Comparison of ENCODE assay signal across 8 cellular contexts in genomic region chr18:12911025-12911927, GRCh38. TPM values are rescaled to one million over a fixed set of nuclear protein-coding genes. Genes with fewer than 3 reads are reported as not detected.
DNase-seq lines count a peak whose midpoint lies in the region; ATAC-seq, FAIRE-seq and TF ChIP-seq lines count a peak whose summit lies in the region.

No MANE protein-coding gene starts in this region.

- H3K27me3 ChIP-seq in bronchial epithelial cell (ENCODE audit: control insufficient read depth, insufficient read depth, low read length): no peaks in the 10 kb centered on the region

- no peak for FAIRE-seq in bronchial epithelial cell (lab: Jason Lieb, UNC)

- H3K36me3 ChIP-seq in bronchial epithelial cell (ENCODE audit: control insufficient read depth, insufficient read depth, low read length) (no peaks in the 10 kb centered on the region), mucosa of descending colon (ENCODE audit: low read depth) (no peaks in the 10 kb centered on the region)

- no peaks in the 10 kb centered on the region for H3K4me1 ChIP-seq in mucosa of descending colon (ENCODE audit: low read depth)

- peak overlapping the region; percentile 71 for H3K4me3 Mint-ChIP-seq in stimulated activated memory B cell treated with anti-CD40 and anti-IgM and Interleukin-4, amounts not matched to agents 10 μg/mL and 1 μg/mL and 100 μg/mL, for 72 hours

- H3K4me3 ChIP-seq in bronchial epithelial cell (ENCODE audit: low read depth, low read length): no peak overlapping the region
- H3K4me3 ChIP-seq in mucosa of descending colon: no peak overlapping the region

- TF ChIP-seq CTCF in bronchial epithelial cell (IDR thresholded peaks at IDR 0.05; ENCODE audit: insufficient read depth, low read length, severe bottlenecking): no peak
- TF ChIP-seq CTCF in mucosa of descending colon (IDR thresholded peaks at IDR 0.05): no peak

- H3K9me3 Mint-ChIP-seq in stimulated activated memory B cell treated with anti-CD40 and anti-IgM and Interleukin-4, amounts not matched to agents 10 μg/mL and 1 μg/mL and 100 μg/mL, for 72 hours: no peaks in the 10 kb centered on the region

- peak; percentile 75 for DNase-seq in Right ventricle myocardium inferior (ENCODE audit: missing footprints)
- no peak for DNase-seq in cardiac septum (ENCODE audit: low spot score)
- DNase-seq in bronchial epithelial cell (ENCODE audit: low read depth): peak; percentile 29
- peak in 2 of 3 donors; percentile 44 to 58 for DNase-seq in mucosa of descending colon
- no peak for DNase-seq in NCI-H1048 (lab: John Stamatoyannopoulos, UW)
- DNase-seq in middle frontal gyrus (ENCODE audit: extremely low spot score, low spot score): no peak

- peak; percentile 70 for ATAC-seq in Right ventricle myocardium inferior
- ATAC-seq in mucosa of descending colon: peak; percentile 75
- peak; percentile 85 for ATAC-seq in stimulated activated memory B cell treated with anti-CD40 and anti-IgM and Interleukin-4, amounts not matched to agents 10 μg/mL and 1 μg/mL and 100 μg/mL, for 72 hours
- ATAC-seq in HG02678 (IDR thresholded peaks at IDR 0.05; ENCODE audit: unreplicated experiment): no peak

- H3K27me3 Mint-ChIP-seq in stimulated activated memory B cell treated with anti-CD40 and anti-IgM and Interleukin-4, amounts not matched to agents 10 μg/mL and 1 μg/mL and 100 μg/mL, for 72 hours: peaks cover 10% of the 10 kb centered on the region

- H3K4me1 Mint-ChIP-seq in stimulated activated memory B cell treated with anti-CD40 and anti-IgM and Interleukin-4, amounts not matched to agents 10 μg/mL and 1 μg/mL and 100 μg/mL, for 72 hours: peaks cover 10% of the 10 kb centered on the region

- no peaks in the 10 kb centered on the region for H3K36me3 Mint-ChIP-seq in stimulated activated memory B cell treated with anti-CD40 and anti-IgM and Interleukin-4, amounts not matched to agents 10 μg/mL and 1 μg/mL and 100 μg/mL, for 72 hours

- intact Hi-C loops in Right ventricle myocardium inferior (cut with DNase I) (no loop called here), cardiac septum (cut with DNase I) (no loop called here), mucosa of descending colon (cut with DNase I, micrococcal nuclease) (no loop called here)

- H3K9me3 ChIP-seq in mucosa of descending colon: no peaks in the 10 kb centered on the region

- H3K27ac Mint-ChIP-seq in stimulated activated memory B cell treated with anti-CD40 and anti-IgM and Interleukin-4, amounts not matched to agents 10 μg/mL and 1 μg/mL and 100 μg/mL, for 72 hours: peak overlapping the region; percentile 61

RNA-seq across cellular contexts. Expression of gene PTPN2, which starts 27.2 kb away (rescaled TPM):
- total RNA-seq in Right ventricle myocardium inferior (11.2 TPM), cardiac septum (14.5 TPM), bronchial epithelial cell (47.9 and 50.1 TPM in 2 replicates), mucosa of descending colon (10 to 100 TPM; 28.9 to 42.0 (median 38.4) TPM)

RNA-seq across cellular contexts. Expression of gene SEH1L, which starts 36.5 kb away (rescaled TPM):
- total RNA-seq in Right ventricle myocardium inferior: 19.7 TPM
- total RNA-seq in cardiac septum: 21.0 TPM
- 60.4 and 108 TPM in 2 replicates for total RNA-seq in bronchial epithelial cell
- 10 to 100 TPM; 33.7 to 36.7 (median 34.3) TPM for total RNA-seq in mucosa of descending colon

Comparison
In these comparisons a context has a peak if more than half of its experiments do, and no peak if none do; other contexts are left out.
1. DNase-seq: peak in Right ventricle myocardium inferior (single experiment), bronchial epithelial cell (single experiment) and mucosa of descending colon (2 of 3); none in cardiac septum (single experiment), NCI-H1048 (single experiment) and middle frontal gyrus (single experiment).